In genomic region chr14:38074091-38074490, GRCh38 we compare ENCODE assay signal across 1 cellular context.
TF ChIP-seq lines count a peak whose summit lies in the region.

No MANE protein-coding gene starts in this region.

TF ChIP-seq in GM23338, 12 proteins besides CTCF, POLR2A, EP300 and RAD21:
- TF ChIP-seq ZNF462 (CRISPR knock-in tag; IDR thresholded peaks at IDR 0.05) (no peak), CREB1 (CRISPR knock-in tag; IDR thresholded peaks at IDR 0.05; ENCODE audit: low read depth) (no peak), JUNB (IDR thresholded peaks at IDR 0.05; ENCODE audit: unreplicated experiment) (no peak), ZNF114 (CRISPR knock-in tag; IDR thresholded peaks at IDR 0.05) (no peak), EZH2phosphoT487 (IDR thresholded peaks at IDR 0.05; ENCODE audit: unreplicated experiment) (no peak), NANOG (IDR thresholded peaks at IDR 0.05; ENCODE audit: borderline replicate concordance) (no peak), EZH2 (IDR thresholded peaks at IDR 0.05; ENCODE audit: low read depth, unreplicated experiment) (no peak), ZNF331 (CRISPR knock-in tag; IDR thresholded peaks at IDR 0.05; ENCODE audit: low read depth) (no peak), POLR2AphosphoS5 (IDR thresholded peaks at IDR 0.05; ENCODE audit: low read depth) (no peak), STAT1 (IDR thresholded peaks at IDR 0.05; ENCODE audit: unreplicated experiment) (no peak)
- TF ChIP-seq, protein P1, sequence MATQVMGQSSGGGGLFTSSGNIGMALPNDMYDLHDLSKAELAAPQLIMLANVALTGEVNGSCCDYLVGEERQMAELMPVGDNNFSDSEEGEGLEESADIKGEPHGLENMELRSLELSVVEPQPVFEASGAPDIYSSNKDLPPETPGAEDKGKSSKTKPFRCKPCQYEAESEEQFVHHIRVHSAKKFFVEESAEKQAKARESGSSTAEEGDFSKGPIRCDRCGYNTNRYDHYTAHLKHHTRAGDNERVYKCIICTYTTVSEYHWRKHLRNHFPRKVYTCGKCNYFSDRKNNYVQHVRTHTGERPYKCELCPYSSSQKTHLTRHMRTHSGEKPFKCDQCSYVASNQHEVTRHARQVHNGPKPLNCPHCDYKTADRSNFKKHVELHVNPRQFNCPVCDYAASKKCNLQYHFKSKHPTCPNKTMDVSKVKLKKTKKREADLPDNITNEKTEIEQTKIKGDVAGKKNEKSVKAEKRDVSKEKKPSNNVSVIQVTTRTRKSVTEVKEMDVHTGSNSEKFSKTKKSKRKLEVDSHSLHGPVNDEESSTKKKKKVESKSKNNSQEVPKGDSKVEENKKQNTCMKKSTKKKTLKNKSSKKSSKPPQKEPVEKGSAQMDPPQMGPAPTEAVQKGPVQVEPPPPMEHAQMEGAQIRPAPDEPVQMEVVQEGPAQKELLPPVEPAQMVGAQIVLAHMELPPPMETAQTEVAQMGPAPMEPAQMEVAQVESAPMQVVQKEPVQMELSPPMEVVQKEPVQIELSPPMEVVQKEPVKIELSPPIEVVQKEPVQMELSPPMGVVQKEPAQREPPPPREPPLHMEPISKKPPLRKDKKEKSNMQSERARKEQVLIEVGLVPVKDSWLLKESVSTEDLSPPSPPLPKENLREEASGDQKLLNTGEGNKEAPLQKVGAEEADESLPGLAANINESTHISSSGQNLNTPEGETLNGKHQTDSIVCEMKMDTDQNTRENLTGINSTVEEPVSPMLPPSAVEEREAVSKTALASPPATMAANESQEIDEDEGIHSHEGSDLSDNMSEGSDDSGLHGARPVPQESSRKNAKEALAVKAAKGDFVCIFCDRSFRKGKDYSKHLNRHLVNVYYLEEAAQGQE (IDR thresholded peaks at IDR 0.05; ENCODE audit: unreplicated experiment) = no peak
- TF ChIP-seq, protein P2, sequence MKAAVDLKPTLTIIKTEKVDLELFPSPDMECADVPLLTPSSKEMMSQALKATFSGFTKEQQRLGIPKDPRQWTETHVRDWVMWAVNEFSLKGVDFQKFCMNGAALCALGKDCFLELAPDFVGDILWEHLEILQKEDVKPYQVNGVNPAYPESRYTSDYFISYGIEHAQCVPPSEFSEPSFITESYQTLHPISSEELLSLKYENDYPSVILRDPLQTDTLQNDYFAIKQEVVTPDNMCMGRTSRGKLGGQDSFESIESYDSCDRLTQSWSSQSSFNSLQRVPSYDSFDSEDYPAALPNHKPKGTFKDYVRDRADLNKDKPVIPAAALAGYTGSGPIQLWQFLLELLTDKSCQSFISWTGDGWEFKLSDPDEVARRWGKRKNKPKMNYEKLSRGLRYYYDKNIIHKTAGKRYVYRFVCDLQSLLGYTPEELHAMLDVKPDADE (IDR thresholded peaks at IDR 0.05) = no peak
